In the genomic region with DNA sequence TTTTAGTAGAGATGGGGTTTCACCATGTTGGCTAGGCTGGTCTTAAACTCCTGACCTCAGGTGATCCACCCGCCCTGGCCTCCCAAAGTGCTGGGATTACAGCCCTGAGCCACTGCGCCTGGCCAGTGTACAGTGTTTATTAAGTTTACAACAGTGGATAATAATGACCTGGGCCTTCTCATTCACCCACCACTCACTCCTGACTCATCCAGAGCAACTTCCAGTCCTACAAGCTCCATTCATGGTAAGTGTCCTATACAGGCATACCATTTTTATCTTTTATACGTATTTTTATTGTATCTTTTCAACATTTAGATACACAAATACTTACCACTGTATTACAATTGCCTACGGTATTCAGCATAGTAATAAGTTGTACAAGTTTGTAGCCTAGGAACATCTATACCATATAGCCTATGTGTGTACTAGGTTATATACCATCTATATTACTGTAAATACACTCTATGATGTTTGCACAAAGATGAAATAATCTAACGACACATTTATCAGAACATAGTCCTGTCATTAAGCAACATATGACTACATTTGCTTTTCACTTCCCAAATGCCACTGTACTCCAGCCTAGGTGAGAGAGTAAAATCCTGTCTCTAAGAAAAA, we compare ENCODE assay signal across 15 cellular contexts. TPM values are rescaled to one million over a fixed set of nuclear protein-coding genes. Genes with fewer than 3 reads are reported as not detected.
DNase-seq lines count a peak whose midpoint lies in the region; ATAC-seq and TF ChIP-seq lines count a peak whose summit lies in the region.
"Had no signal": no experiment of that assay in that cellular context is flagged by ENCODE, and none has a peak within 500 bp of the region (broad histone marks: within the 10 kb centered on the region; RNA-seq: fewer than 3 reads in every experiment).

No MANE protein-coding gene starts in this region.

- peaks cover 0 to 7% (median 6%) of the 10 kb centered on the region in 7 donors for H3K9me3 Mint-ChIP-seq in CD14-positive monocyte
- no peaks in the 10 kb centered on the region for H3K9me3 Mint-ChIP-seq in activated T-cell treated with anti-CD3 and anti-CD28 coated beads, Interleukin-2, amount 50 U/mL, for 4 hours
- no peaks in the 10 kb centered on the region for H3K9me3 Mint-ChIP-seq in natural killer cell treated with Interleukin-12 subunit alpha and Interleukin-12 subunit beta and Interleukin-15 and Interleukin-18, amount 100 ng/mL, for 72 hours

- H3K4me1 ChIP-seq in IMR-90 (ENCODE audit: control insufficient read depth, insufficient read depth, low read length): no peaks in the 10 kb centered on the region; the same call in 1 of the 2 replicates
- peaks cover 38% of the 10 kb centered on the region for H3K4me1 ChIP-seq in RWPE2 (ENCODE audit: insufficient read depth, poor library complexity, severe bottlenecking)
- H3K4me1 ChIP-seq in mucosa of descending colon (ENCODE audit: low read depth): peaks cover 7% of the 10 kb centered on the region

- TF ChIP-seq RAD21 in IMR-90 (IDR thresholded peaks at IDR 0.05; ENCODE audit: low read length): no peak

- H3K36me3 Mint-ChIP-seq in CD14-positive monocyte: peaks cover 0 to 1% of the 10 kb centered on the region in 2 donors
- H3K36me3 Mint-ChIP-seq in activated T-cell treated with anti-CD3 and anti-CD28 coated beads, Interleukin-2, amount 50 U/mL, for 4 hours (ENCODE audit: insufficient read depth): no peaks in the 10 kb centered on the region
- H3K36me3 Mint-ChIP-seq in natural killer cell treated with Interleukin-12 subunit alpha and Interleukin-12 subunit beta and Interleukin-15 and Interleukin-18, amount 100 ng/mL, for 72 hours: no peaks in the 10 kb centered on the region
- H3K36me3 Mint-ChIP-seq: CD4-positive, CD25-positive, alpha-beta regulatory T cell had no signal

- H3K23ac ChIP-seq in IMR-90 (ENCODE audit: low read depth, low read length): no peak overlapping the region

- H2BK15ac ChIP-seq in IMR-90 (ENCODE audit: low read depth, low read length): no peak overlapping the region

- no peaks in the 10 kb centered on the region for H3K9me1 ChIP-seq in IMR-90 (ENCODE audit: insufficient read depth, low read length)

- no CpG with 5 or more reads among the region's 5 CpGs for WGBS in IMR-90 (ENCODE audit: extremely low coverage in 2 of 2, insufficient read length in 1 of 2), 2 experiments

- no peak overlapping the region for H4K8ac ChIP-seq in IMR-90 (ENCODE audit: low read depth in 2 of 2, low read length in 2 of 2)

- H2BK20ac ChIP-seq in IMR-90 (ENCODE audit: low read depth, low read length): no peak overlapping the region

- peak overlapping the region in 4 of 7 donors; percentile 1 to 79 (median 67) for H3K27ac Mint-ChIP-seq in CD14-positive monocyte
- no peak overlapping the region for H3K27ac Mint-ChIP-seq in natural killer cell treated with Interleukin-12 subunit alpha and Interleukin-12 subunit beta and Interleukin-15 and Interleukin-18, amount 100 ng/mL, for 72 hours
- H3K27ac Mint-ChIP-seq: CD4-positive, CD25-positive, alpha-beta regulatory T cell had no signal

- H2AK9ac ChIP-seq in IMR-90 (replicated peaks; ENCODE audit: low read depth, low read length, poor library complexity): no peak overlapping the region

- no peak overlapping the region for H4K5ac ChIP-seq in IMR-90 (ENCODE audit: low read depth, low read length)

- no peaks in the 10 kb centered on the region for H3K79me1 ChIP-seq in IMR-90 (ENCODE audit: low read depth in 1 of 2, low read length in 2 of 2)

- no peak overlapping the region for H3K4me3 Mint-ChIP-seq in CD14-positive monocyte
- H3K4me3 Mint-ChIP-seq in activated T-cell treated with anti-CD3 and anti-CD28 coated beads, Interleukin-2, amount 50 U/mL, for 4 hours: no peak overlapping the region
- H3K4me3 Mint-ChIP-seq in natural killer cell treated with Interleukin-12 subunit alpha and Interleukin-12 subunit beta and Interleukin-15 and Interleukin-18, amount 100 ng/mL, for 72 hours: no peak overlapping the region
- H3K4me3 Mint-ChIP-seq: CD4-positive, CD25-positive, alpha-beta regulatory T cell had no signal

- no peak for DNase-seq in CD14-positive monocyte (ENCODE audit: low spot score)
- DNase-seq in IMR-90: peak; percentile 19
- no peak for DNase-seq in RWPE2 (ENCODE audit: low spot score)
- no peak for DNase-seq in mucosa of descending colon
- DNase-seq in activated T-cell treated with anti-CD3 and anti-CD28 coated beads, Interleukin-2, amount 50 U/mL, for 4 hours: no peak
- no peak for DNase-seq in natural killer cell treated with Interleukin-12 subunit alpha and Interleukin-12 subunit beta and Interleukin-15 and Interleukin-18, amount 100 ng/mL, for 72 hours (ENCODE audit: low spot score)
- no peak for DNase-seq in NCI-H1092 (lab: John Stamatoyannopoulos, UW)
- DNase-seq: AML-193, Calu3, DMS 273 treated with DMSO at 0.1 percent for 48 hours had no signal

- H2BK120ac ChIP-seq in IMR-90 (ENCODE audit: low read depth, low read length): no peak overlapping the region

- H3K56ac ChIP-seq in IMR-90 (ENCODE audit: extremely low read depth, insufficient read depth, low read length): no peak overlapping the region

- no peak overlapping the region for H3K18ac ChIP-seq in IMR-90 (ENCODE audit: low read depth, low read length)

- no peak overlapping the region for H2AK5ac ChIP-seq in IMR-90 (ENCODE audit: low read depth, low read length)

- no peak overlapping the region for H3K4me2 ChIP-seq in IMR-90 (ENCODE audit: low read depth, low read length)
- H3K4me2 ChIP-seq: BLaER1 had no signal

- no peak overlapping the region for H3K4me3 ChIP-seq in IMR-90 (ENCODE audit: insufficient read depth, low read depth, low read length)
- H3K4me3 ChIP-seq in RWPE2 (ENCODE audit: severe bottlenecking): no peak overlapping the region
- H3K4me3 ChIP-seq in mucosa of descending colon: no peak overlapping the region
- H3K4me3 ChIP-seq: BLaER1, GM12878 had no signal

- peaks cover 2 to 6% (median 4%) of the 10 kb centered on the region in 3 donors for H3K27me3 Mint-ChIP-seq in CD14-positive monocyte (ENCODE audit: low read depth in 3 of 3)
- H3K27me3 Mint-ChIP-seq in activated T-cell treated with anti-CD3 and anti-CD28 coated beads, Interleukin-2, amount 50 U/mL, for 4 hours (ENCODE audit: low read depth): peaks cover 9% of the 10 kb centered on the region
- no peaks in the 10 kb centered on the region for H3K27me3 Mint-ChIP-seq in natural killer cell treated with Interleukin-12 subunit alpha and Interleukin-12 subunit beta and Interleukin-15 and Interleukin-18, amount 100 ng/mL, for 72 hours

- intact Hi-C loops in CD14-positive monocyte (cut with micrococcal nuclease): no loop called here
- intact Hi-C loops in IMR-90 (cut with micrococcal nuclease): no loop called here
- intact Hi-C loops in mucosa of descending colon (cut with DNase I, micrococcal nuclease): no loop called here

- H3K14ac ChIP-seq in IMR-90 (replicated peaks; ENCODE audit: low read depth, low read length): no peak overlapping the region

- ATAC-seq in IMR-90 (ENCODE audit: low read depth) (no peak), RWPE2 (ENCODE audit: low read depth) (no peak), mucosa of descending colon (peak; percentile 23)
- ATAC-seq in activated T-cell treated with anti-CD3 and anti-CD28 coated beads, Interleukin-2, amount 50 U/mL, for 4 hours: no peak
- no peak for ATAC-seq in natural killer cell treated with Interleukin-12 subunit alpha and Interleukin-12 subunit beta and Interleukin-15 and Interleukin-18, amount 100 ng/mL, for 72 hours

- H2BK5ac ChIP-seq in IMR-90 (ENCODE audit: low read depth, low read length, poor library complexity, severe bottlenecking): no peak overlapping the region

- no peak overlapping the region for H4K91ac ChIP-seq in IMR-90 (ENCODE audit: insufficient read depth, low read depth, low read length)

- H3K36me3 ChIP-seq in IMR-90 (ENCODE audit: control insufficient read depth, insufficient read depth, low read length) (no peaks in the 10 kb centered on the region), RWPE2 (ENCODE audit: low read depth) (no peaks in the 10 kb centered on the region), mucosa of descending colon (ENCODE audit: low read depth) (no peaks in the 10 kb centered on the region)
- H3K36me3 ChIP-seq: BLaER1 had no signal

- no peak for TF ChIP-seq POLR2A in IMR-90 (IDR thresholded peaks at IDR 0.05; ENCODE audit: low read depth, low read length)

- TF ChIP-seq CTCF in CD14-positive monocyte (IDR thresholded peaks at IDR 0.05) (no peak), IMR-90 (conservative IDR thresholded peaks at IDR 0.05; ENCODE audit: low read depth, low read length) (no peak), RWPE2 (IDR thresholded peaks at IDR 0.05; ENCODE audit: poor library complexity, severe bottlenecking) (no peak), mucosa of descending colon (IDR thresholded peaks at IDR 0.05) (no peak)

- no peaks in the 10 kb centered on the region for H4K20me1 ChIP-seq in IMR-90 (ENCODE audit: insufficient read depth, low read length)
- H4K20me1 ChIP-seq: BLaER1 had no signal

- H3K9me3 ChIP-seq in IMR-90 (ENCODE audit: control insufficient read depth, insufficient read depth, low read length): no peaks in the 10 kb centered on the region
- H3K9me3 ChIP-seq in RWPE2 (ENCODE audit: severe bottlenecking): no peaks in the 10 kb centered on the region
- H3K9me3 ChIP-seq in mucosa of descending colon: no peaks in the 10 kb centered on the region

- H3K4ac ChIP-seq in IMR-90 (ENCODE audit: low read depth, low read length): no peak overlapping the region

- CTCF ChIA-PET in IMR-90 (lab: Yijun Ruan, JAX): no interaction called here

- no peaks in the 10 kb centered on the region for H3K27me3 ChIP-seq in IMR-90 (ENCODE audit: control insufficient read depth, insufficient read depth, low read length)
- no peaks in the 10 kb centered on the region for H3K27me3 ChIP-seq in RWPE2 (ENCODE audit: insufficient read depth, poor library complexity, severe bottlenecking)
- H3K27me3 ChIP-seq: BLaER1 had no signal

- H3K27ac ChIP-seq in IMR-90 (ENCODE audit: insufficient read depth, low read length) (no peak overlapping the region), RWPE2 (ENCODE audit: poor library complexity, severe bottlenecking) (peak overlapping the region; percentile 11)
- H3K27ac ChIP-seq: 22Rv1, BLaER1 had no signal

- dilution Hi-C loops in IMR-90 (cut with HindIII; ENCODE audit: low sequenced_read_pairs, unreplicated experiment): no loop called here

- POLR2A ChIA-PET in IMR-90 (lab: Charles Lee; ENCODE audit: unreplicated experiment): no interaction called here

- no peak overlapping the region for H2AFZ ChIP-seq in IMR-90 (replicated peaks; ENCODE audit: low read length, poor library complexity)

- H3K9ac ChIP-seq in IMR-90 (ENCODE audit: low read depth, low read length): no peak overlapping the region
- H3K9ac ChIP-seq: BLaER1 had no signal

- H3K4me1 Mint-ChIP-seq in CD14-positive monocyte: peaks cover 21% of the 10 kb centered on the region
- H3K4me1 Mint-ChIP-seq in activated T-cell treated with anti-CD3 and anti-CD28 coated beads, Interleukin-2, amount 50 U/mL, for 4 hours (ENCODE audit: low read depth): no peaks in the 10 kb centered on the region
- H3K4me1 Mint-ChIP-seq in natural killer cell treated with Interleukin-12 subunit alpha and Interleukin-12 subunit beta and Interleukin-15 and Interleukin-18, amount 100 ng/mL, for 72 hours (ENCODE audit: low read depth in 2 of 2): peaks cover 0 to 8% of the 10 kb centered on the region in 2 donors

- BruUV-seq in IMR-90 (replicated peaks; lab: Mats Ljungman, UMichigan): no TSS peak

- in situ Hi-C loops in IMR-90 (cut with MboI; ENCODE audit: low sequenced_read_pairs): no loop called here

RNA-seq across cellular contexts. Expression of gene HOXA1, which starts 17.1 kb away (rescaled TPM):
- under 1 TPM in 1 of 2 donors, not detected in 1; 0.11 TPM for polyA plus RNA-seq in CD14-positive monocyte
- 0.54 and 0.83 TPM in 2 replicates for total RNA-seq in IMR-90 (2012; rRNA removed)
- 1.7 and 1.8 TPM in 2 replicates for polyA plus RNA-seq in IMR-90 (2012; rRNA removed)
- 0.34 and 0.97 TPM in 2 replicates for polyA plus RNA-seq in IMR-90 (2012; cell fraction: cytosol; rRNA removed)
- 1.5 and 1.9 TPM in 2 replicates for polyA plus RNA-seq in IMR-90 (2012; cell fraction: nucleus; rRNA removed; ENCODE audit: low replicate concordance)
- 1 to 10 TPM; 1.5 to 2.7 (median 2.1) TPM for total RNA-seq in mucosa of descending colon
- total RNA-seq in activated T-cell treated with anti-CD3 and anti-CD28 coated beads, Interleukin-2, amount 50 U/mL, for 4 hours: under 1 TPM; 0.11 to 0.33 (median 0.28) TPM
- total RNA-seq in natural killer cell treated with Interleukin-12 subunit alpha and Interleukin-12 subunit beta and Interleukin-15 and Interleukin-18, amount 100 ng/mL, for 72 hours: under 1 TPM; 0.36 to 0.78 TPM

RNA-seq across cellular contexts. Expression of gene HOXA2, which starts 23.8 kb away (rescaled TPM):
- polyA plus RNA-seq in CD14-positive monocyte (not detected), IMR-90 (2012; rRNA removed) (2.4 and 3.9 TPM in 2 replicates)
- total RNA-seq in IMR-90 (2012; rRNA removed) (1.6 and 1.7 TPM in 2 replicates), mucosa of descending colon (1 to 10 TPM; 3.2 to 4.3 (median 3.3) TPM)
- 0.93 and 1.8 TPM in 2 replicates for polyA plus RNA-seq in IMR-90 (2012; cell fraction: cytosol; rRNA removed)
- polyA plus RNA-seq in IMR-90 (2012; cell fraction: nucleus; rRNA removed; ENCODE audit: low replicate concordance): 5.2 and 14.9 TPM in 2 replicates
- total RNA-seq in activated T-cell treated with anti-CD3 and anti-CD28 coated beads, Interleukin-2, amount 50 U/mL, for 4 hours: not detected
- not detected for total RNA-seq in natural killer cell treated with Interleukin-12 subunit alpha and Interleukin-12 subunit beta and Interleukin-15 and Interleukin-18, amount 100 ng/mL, for 72 hours
- total RNA-seq: CD4-positive, CD25-positive, alpha-beta regulatory T cell; G401; GM12878 had no signal
- polyA plus RNA-seq: GM12878 had no signal

RNA-seq across cellular contexts. Expression of gene HOXA4, which starts 51.8 kb away (rescaled TPM):
- polyA plus RNA-seq in CD14-positive monocyte (not detected), IMR-90 (2012; rRNA removed) (7.2 and 8.0 TPM in 2 replicates)
- total RNA-seq in IMR-90 (2012; rRNA removed) (0.36 and 1.1 TPM in 2 replicates), mucosa of descending colon (1 to 10 TPM; 5.9 to 9.5 (median 8.3) TPM)
- 4.3 and 5.1 TPM in 2 replicates for polyA plus RNA-seq in IMR-90 (2012; cell fraction: cytosol; rRNA removed)
- polyA plus RNA-seq in IMR-90 (2012; cell fraction: nucleus; rRNA removed; ENCODE audit: low replicate concordance): 4.5 and 16.6 TPM in 2 replicates
- under 1 TPM in 1 of 3 donors, not detected in 2; 0.14 TPM for total RNA-seq in activated T-cell treated with anti-CD3 and anti-CD28 coated beads, Interleukin-2, amount 50 U/mL, for 4 hours
- under 1 TPM in 1 of 2 donors, not detected in 1; 0.55 TPM for total RNA-seq in natural killer cell treated with Interleukin-12 subunit alpha and Interleukin-12 subunit beta and Interleukin-15 and Interleukin-18, amount 100 ng/mL, for 72 hours
- total RNA-seq: CD4-positive, CD25-positive, alpha-beta regulatory T cell; G401; GM12878 had no signal

Comparison
In these comparisons a context has a peak if more than half of its experiments do, and no peak if none do; other contexts are left out.
1. H3K27ac Mint-ChIP-seq: peak in CD14-positive monocyte (4 of 7); none in natural killer cell treated with Interleukin-12 subunit alpha and Interleukin-12 subunit beta and Interleukin-15 and Interleukin-18, amount 100 ng/mL, for 72 hours (0 of 2).